Comparison of ENCODE assay signal across 1 cellular context in the genomic region with DNA sequence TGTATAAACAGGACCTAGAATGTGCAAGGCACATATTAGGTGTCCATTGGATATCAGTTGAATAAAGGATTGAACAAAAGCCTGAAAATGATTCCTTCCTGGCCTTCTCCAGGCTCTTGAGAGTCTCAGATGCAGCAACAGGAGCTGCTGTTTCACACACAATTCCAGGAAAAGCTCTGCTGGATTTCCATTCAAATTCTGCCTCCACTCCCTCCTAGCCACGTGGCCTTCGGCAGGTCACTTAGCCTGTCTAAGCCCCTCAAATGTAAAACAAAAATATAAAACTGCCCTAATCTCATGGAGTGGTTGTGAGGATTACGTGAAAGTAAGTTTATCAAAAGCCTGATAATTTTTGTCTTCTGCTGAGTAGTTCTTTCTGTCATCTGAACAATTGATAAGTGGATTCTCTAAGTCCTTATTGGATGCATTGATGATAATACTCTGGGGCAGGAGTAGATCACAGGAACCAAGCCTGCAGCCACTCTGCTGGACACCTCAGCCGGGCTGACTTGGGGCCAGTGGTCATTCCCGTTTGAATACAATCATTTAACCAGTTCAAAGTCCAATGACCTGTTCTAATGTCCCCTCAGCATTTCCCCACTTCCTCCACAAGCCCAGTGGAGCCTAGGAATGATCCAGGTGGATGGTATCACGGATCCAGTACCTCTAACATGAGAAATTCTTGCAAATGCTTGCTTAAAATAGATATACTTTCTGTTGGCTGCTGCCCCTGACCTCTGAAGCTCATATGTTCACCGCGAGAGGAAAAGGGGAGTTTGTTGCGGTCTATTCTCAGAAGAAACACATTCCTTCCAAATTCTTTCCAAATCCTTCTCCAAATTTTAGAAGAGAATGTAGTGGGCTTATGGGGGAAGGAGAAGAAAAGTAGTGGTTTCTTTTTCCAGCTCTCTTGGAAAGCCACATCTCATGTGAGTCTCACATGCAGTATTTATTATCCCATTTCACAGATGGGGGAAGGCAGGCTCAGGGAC.
TF ChIP-seq lines count a peak whose summit lies in the region.

No MANE protein-coding gene starts in this region.

TF ChIP-seq in HepG2, 621 proteins besides CTCF, POLR2A, EP300 and RAD21 (continued from another document):
- TF ChIP-seq ZBTB7B (CRISPR knock-in tag; IDR thresholded peaks at IDR 0.05) (no peak), UBTF (CRISPR knock-in tag; IDR thresholded peaks at IDR 0.05) (no peak; the same call in 1 of the 2 replicates), FOXA3 (CRISPR knock-in tag; IDR thresholded peaks at IDR 0.05) (peak; percentile 48; the same call in 1 of the 2 replicates), ZNF234 (CRISPR knock-in tag; conservative IDR thresholded peaks at IDR 0.05) (no peak), PRPF4 (IDR thresholded peaks at IDR 0.05; ENCODE audit: low read depth, low read length, poor library complexity, severe bottlenecking) (no peak), ZNF138 (CRISPR knock-in tag; IDR thresholded peaks at IDR 0.05; ENCODE audit: low read depth) (no peak), ZBTB4 (CRISPR knock-in tag; IDR thresholded peaks at IDR 0.05; ENCODE audit: borderline replicate concordance) (no peak), ZNF331 (CRISPR knock-in tag; IDR thresholded peaks at IDR 0.05) (no peak), ZNF446 (CRISPR knock-in tag; IDR thresholded peaks at IDR 0.05) (no peak), ZNF605 (CRISPR knock-in tag; IDR thresholded peaks at IDR 0.05) (no peak), HOXD1 (CRISPR knock-in tag; IDR thresholded peaks at IDR 0.05) (no peak), RFXANK (CRISPR knock-in tag; IDR thresholded peaks at IDR 0.05) (no peak), SRSF1 (optimal IDR thresholded peaks at IDR 0.05; ENCODE audit: low read depth, low read length) (no peak), HMG20A (CRISPR knock-in tag; IDR thresholded peaks at IDR 0.05; ENCODE audit: borderline replicate concordance) (peak; percentile 65; the same call in 1 of the 2 replicates), ZNF614 (CRISPR knock-in tag; IDR thresholded peaks at IDR 0.05; ENCODE audit: borderline replicate concordance) (0 out of 2 replicates have a peak, but pooled peaks have one; percentile 27), ZNF230 (CRISPR knock-in tag; IDR thresholded peaks at IDR 0.05) (0 out of 2 replicates have a peak, but pooled peaks have one; percentile 45)
- TF ChIP-seq, protein P1, sequence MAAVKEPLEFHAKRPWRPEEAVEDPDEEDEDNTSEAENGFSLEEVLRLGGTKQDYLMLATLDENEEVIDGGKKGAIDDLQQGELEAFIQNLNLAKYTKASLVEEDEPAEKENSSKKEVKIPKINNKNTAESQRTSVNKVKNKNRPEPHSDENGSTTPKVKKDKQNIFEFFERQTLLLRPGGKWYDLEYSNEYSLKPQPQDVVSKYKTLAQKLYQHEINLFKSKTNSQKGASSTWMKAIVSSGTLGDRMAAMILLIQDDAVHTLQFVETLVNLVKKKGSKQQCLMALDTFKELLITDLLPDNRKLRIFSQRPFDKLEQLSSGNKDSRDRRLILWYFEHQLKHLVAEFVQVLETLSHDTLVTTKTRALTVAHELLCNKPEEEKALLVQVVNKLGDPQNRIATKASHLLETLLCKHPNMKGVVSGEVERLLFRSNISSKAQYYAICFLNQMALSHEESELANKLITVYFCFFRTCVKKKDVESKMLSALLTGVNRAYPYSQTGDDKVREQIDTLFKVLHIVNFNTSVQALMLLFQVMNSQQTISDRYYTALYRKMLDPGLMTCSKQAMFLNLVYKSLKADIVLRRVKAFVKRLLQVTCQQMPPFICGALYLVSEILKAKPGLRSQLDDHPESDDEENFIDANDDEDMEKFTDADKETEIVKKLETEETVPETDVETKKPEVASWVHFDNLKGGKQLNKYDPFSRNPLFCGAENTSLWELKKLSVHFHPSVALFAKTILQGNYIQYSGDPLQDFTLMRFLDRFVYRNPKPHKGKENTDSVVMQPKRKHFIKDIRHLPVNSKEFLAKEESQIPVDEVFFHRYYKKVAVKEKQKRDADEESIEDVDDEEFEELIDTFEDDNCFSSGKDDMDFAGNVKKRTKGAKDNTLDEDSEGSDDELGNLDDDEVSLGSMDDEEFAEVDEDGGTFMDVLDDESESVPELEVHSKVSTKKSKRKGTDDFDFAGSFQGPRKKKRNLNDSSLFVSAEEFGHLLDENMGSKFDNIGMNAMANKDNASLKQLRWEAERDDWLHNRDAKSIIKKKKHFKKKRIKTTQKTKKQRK (IDR thresholded peaks at IDR 0.05; ENCODE audit: low read length): no peak
- TF ChIP-seq, protein P2, sequence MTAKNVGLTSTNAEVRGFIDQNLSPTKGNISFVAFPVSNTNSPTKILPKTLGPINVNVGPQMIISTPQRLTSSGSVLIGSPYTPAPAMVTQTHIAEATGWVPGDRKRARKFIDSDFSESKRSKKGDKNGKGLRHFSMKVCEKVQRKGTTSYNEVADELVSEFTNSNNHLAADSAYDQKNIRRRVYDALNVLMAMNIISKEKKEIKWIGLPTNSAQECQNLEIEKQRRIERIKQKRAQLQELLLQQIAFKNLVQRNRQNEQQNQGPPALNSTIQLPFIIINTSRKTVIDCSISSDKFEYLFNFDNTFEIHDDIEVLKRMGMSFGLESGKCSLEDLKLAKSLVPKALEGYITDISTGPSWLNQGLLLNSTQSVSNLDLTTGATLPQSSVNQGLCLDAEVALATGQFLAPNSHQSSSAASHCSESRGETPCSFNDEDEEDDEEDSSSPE (CRISPR knock-in tag; IDR thresholded peaks at IDR 0.05): no peak
